8 cellular contexts compared by ENCODE assay signal in genomic region chr17:81483862-81484194, GRCh38. TPM values are rescaled to one million over a fixed set of nuclear protein-coding genes. Genes with fewer than 3 reads are reported as not detected.
DNase-seq lines count a peak whose midpoint lies in the region; ATAC-seq and TF ChIP-seq lines count a peak whose summit lies in the region.

No MANE protein-coding gene starts in this region.

- CTCF ChIA-PET in RWPE1 (lab: Yijun Ruan, JAX): interaction anchor here (0.6 to 3.0 kb wide), 7 partner anchors 10 to 229 kb away, joined by 3 to 20 read pairs (median 3); no protein-coding TSS in a partner anchor

- H3K27me3 ChIP-seq in right atrium auricular region (no peaks in the 10 kb centered on the region), skeletal muscle tissue (ENCODE audit: control insufficient read depth in 3 of 3, insufficient read depth in 3 of 3, low read length in 3 of 3) (no peaks in the 10 kb centered on the region)

- no peaks in the 10 kb centered on the region for H3K9me3 ChIP-seq in right atrium auricular region
- H3K9me3 ChIP-seq in skeletal muscle tissue (ENCODE audit: control insufficient read depth in 3 of 3, low read length in 3 of 3): no peaks in the 10 kb centered on the region

- peak overlapping the region; percentile 56 to 85 (median 63) for H3K9ac ChIP-seq in skeletal muscle tissue (ENCODE audit: low read depth in 1 of 3, low read length in 3 of 3)

- no peak for TF ChIP-seq CTCF in RWPE1 (conservative IDR thresholded peaks at IDR 0.05; ENCODE audit: low read depth)
- TF ChIP-seq CTCF in right atrium auricular region (IDR thresholded peaks at IDR 0.05): no peak

- ATAC-seq in GM18498 (IDR thresholded peaks at IDR 0.05; ENCODE audit: unreplicated experiment) (peak; percentile 5), HG02938 (IDR thresholded peaks at IDR 0.05; ENCODE audit: unreplicated experiment) (no peak)

- DNase-seq in RWPE1 (ENCODE audit: low spot score): no peak
- DNase-seq in right atrium auricular region (ENCODE audit: low spot score): no peak
- no peak for DNase-seq in activated CD4-positive, CD25-positive, alpha-beta regulatory T cell (lab: John Stamatoyannopoulos, UW)
- no peak for DNase-seq in posterior vena cava (ENCODE audit: low spot score)
- DNase-seq in GF-D8 (lab: John Stamatoyannopoulos, UW): no peak

- no peaks in the 10 kb centered on the region for H3K36me3 ChIP-seq in right atrium auricular region
- no peaks in the 10 kb centered on the region for H3K36me3 ChIP-seq in skeletal muscle tissue (ENCODE audit: control insufficient read depth in 3 of 3, insufficient read depth in 3 of 3, low read length in 3 of 3)

- H3K4me1 ChIP-seq in right atrium auricular region: peaks cover 0 to 61% of the 10 kb centered on the region in 2 donors
- H3K4me1 ChIP-seq in skeletal muscle tissue (ENCODE audit: control insufficient read depth in 3 of 3, insufficient read depth in 3 of 3, low read length in 3 of 3): peaks cover 33 to 52% (median 48%) of the 10 kb centered on the region in 3 donors

- H3K27ac ChIP-seq in RWPE1 (peak overlapping the region; percentile 63), right atrium auricular region (no peak overlapping the region), skeletal muscle tissue (ENCODE audit: low read depth, low read length) (no peak overlapping the region)

- POLR2A ChIA-PET in RWPE1 (lab: Yijun Ruan, JAX; ENCODE audit: low non-redundant PET): interaction anchor here (1.0 kb wide), 1 partner anchor 16 kb away, joined by 3 read pairs; no protein-coding TSS in a partner anchor

- peak overlapping the region; percentile 33 to 55 for H3K4me3 ChIP-seq in right atrium auricular region
- H3K4me3 ChIP-seq in skeletal muscle tissue (ENCODE audit: low read length in 3 of 3): peak overlapping the region; percentile 63 to 77 (median 71)

- intact Hi-C loops in posterior vena cava (cut with DNase I): loop anchor here (5.0 to 10.0 kb wide), 5 partner anchors 82 to 232 kb away; partner anchors contain the start of gene SLC38A10 (in 1 of the 2)

RNA-seq across cellular contexts. Expression of gene ACTG1, which starts 28.8 kb away (rescaled TPM):
- total RNA-seq in right atrium auricular region (1,000 to 10,000 TPM; 1,076 to 1,610 TPM), skeletal muscle tissue (1,613 TPM), posterior vena cava (1,000 to 10,000 TPM; 1,410 to 1,809 TPM)

RNA-seq across cellular contexts. Expression of gene FSCN2, which starts 44.3 kb away (rescaled TPM):
- total RNA-seq in right atrium auricular region (under 1 TPM; 0.63 to 0.74 TPM), skeletal muscle tissue (1.0 TPM), posterior vena cava (1 to 10 TPM; 1.6 to 2.0 TPM)
